In genomic region chr19:52336117-52336811, GRCh38 we compare ENCODE assay signal across 8 cellular contexts. TPM values are rescaled to one million over a fixed set of nuclear protein-coding genes. Genes with fewer than 3 reads are reported as not detected.
DNase-seq lines count a peak whose midpoint lies in the region; ATAC-seq and TF ChIP-seq lines count a peak whose summit lies in the region.

ZNF610 (plus strand) TSS chr19:52336243; CDS start chr19:52349173, 12,930 bp downstream.

- no peak within 1 kb of the TSS for H2BK12ac ChIP-seq in mesenchymal stem cell (ENCODE audit: low read length in 2 of 2)

- peak within 1 kb of the TSS; percentile 97 for H3K27ac ChIP-seq in endodermal cell (ENCODE audit: low read depth, low read length)
- H3K27ac ChIP-seq in mesenchymal stem cell (ENCODE audit: low read length, poor library complexity, severe bottlenecking) = peak within 1 kb of the TSS; percentile 49

- H3K9me3 ChIP-seq in endodermal cell (ENCODE audit: control insufficient read depth, low read length) (peaks cover 57% of the 10 kb centered on the region), mesenchymal stem cell (ENCODE audit: control insufficient read depth, low read length) (peaks cover 36% of the 10 kb centered on the region)

- peaks cover 41% of the 10 kb centered on the region for H3K9me3 Mint-ChIP-seq in endodermal cell

- no peak within 1 kb of the TSS for H2AK5ac ChIP-seq in mesenchymal stem cell (ENCODE audit: low read length, severe bottlenecking)

- H4K91ac ChIP-seq in mesenchymal stem cell (ENCODE audit: low read length) = peak within 1 kb of the TSS; percentile 89

- peak within 1 kb of the TSS; percentile 56 to 97 for H3K18ac ChIP-seq in mesenchymal stem cell (ENCODE audit: low read depth in 1 of 2, low read length in 2 of 2)

- peak within 1 kb of the TSS; percentile 35 for H2BK5ac ChIP-seq in mesenchymal stem cell (ENCODE audit: low read depth, low read length, poor library complexity, severe bottlenecking)

- H2AFZ ChIP-seq in mesenchymal stem cell (ENCODE audit: low read depth, low read length) = peak within 1 kb of the TSS; percentile 97

- peaks cover 34% of the 10 kb centered on the region for H3K36me3 Mint-ChIP-seq in endodermal cell (ENCODE audit: low read depth)

- H2BK15ac ChIP-seq in mesenchymal stem cell (ENCODE audit: low read depth, poor library complexity, severe bottlenecking) = peak within 1 kb of the TSS; percentile 48

- peak; percentile 54 for ATAC-seq in HG03039 (IDR thresholded peaks at IDR 0.05; ENCODE audit: unreplicated experiment)
- no peak for ATAC-seq in GM19328 (IDR thresholded peaks at IDR 0.05; ENCODE audit: unreplicated experiment)

- H3K4me3 ChIP-seq in endodermal cell (ENCODE audit: low read length) (peak within 1 kb of the TSS; percentile 98), mesenchymal stem cell (ENCODE audit: insufficient read depth in 1 of 2, low read depth in 1 of 2, low read length in 2 of 2) (peak within 1 kb of the TSS; percentile 85 to 87)

- no peaks in the 10 kb centered on the region for H3K27me3 ChIP-seq in endodermal cell (ENCODE audit: control insufficient read depth, insufficient read depth, low read length, poor library complexity, severe bottlenecking)
- no peaks in the 10 kb centered on the region for H3K27me3 ChIP-seq in mesenchymal stem cell (ENCODE audit: control insufficient read depth in 1 of 2, insufficient read depth in 1 of 2, low read length in 2 of 2)

- H2BK120ac ChIP-seq in mesenchymal stem cell (ENCODE audit: low read depth, low read length) = peak within 1 kb of the TSS; percentile 15

- H3K4me1 ChIP-seq in endodermal cell (ENCODE audit: control insufficient read depth, insufficient read depth, low read length) = peaks cover 3% of the 10 kb centered on the region
- peaks cover 7% of the 10 kb centered on the region for H3K4me1 ChIP-seq in mesenchymal stem cell (ENCODE audit: control insufficient read depth, insufficient read depth, low read depth, low read length)

- peaks cover 12% of the 10 kb centered on the region for H3K79me1 ChIP-seq in mesenchymal stem cell (replicated peaks; ENCODE audit: low read length, poor library complexity, severe bottlenecking)

- H4K8ac ChIP-seq in mesenchymal stem cell (ENCODE audit: low read length) = peak within 1 kb of the TSS; percentile 99

- H3K4me2 ChIP-seq in mesenchymal stem cell (ENCODE audit: low read length, poor library complexity, severe bottlenecking) = peak within 1 kb of the TSS; percentile 94

- H3K9ac ChIP-seq in endodermal cell (ENCODE audit: extremely low read depth, low read length, poor library complexity, severe bottlenecking) = peak within 1 kb of the TSS; percentile 91
- H3K9ac ChIP-seq in mesenchymal stem cell (ENCODE audit: low read length) = peak within 1 kb of the TSS; percentile 98

- peak; percentile 93 for DNase-seq in Daoy (ENCODE audit: low read depth)
- peak; percentile 78 to 94 for DNase-seq in NCI-H526 (lab: John Stamatoyannopoulos, UW)
- DNase-seq in activated CD8-positive, alpha-beta memory T cell treated with anti-CD3 and anti-CD28 coated beads for 48 hours (ENCODE audit: low read depth in 2 of 3, low spot score in 2 of 3) = peak; percentile 64 to 75 (median 65)
- peak; percentile 93 for DNase-seq in endodermal cell
- peak; percentile 87 for DNase-seq in mesenchymal stem cell
- peak; percentile 76 to 85 (median 83) for DNase-seq in stimulated activated CD4-positive, alpha-beta T cell treated with anti-CD3 and anti-CD28 coated beads, TNF-alpha, amount 100 ng/mL, for 24 hours (ENCODE audit: low read depth in 3 of 3)

- peak within 1 kb of the TSS; percentile 56 to 92 for H3K4ac ChIP-seq in mesenchymal stem cell (ENCODE audit: low read depth in 1 of 2, low read length in 2 of 2)

- H3K4me3 Mint-ChIP-seq in endodermal cell = peak within 1 kb of the TSS; percentile 86

- H3K23ac ChIP-seq in mesenchymal stem cell (ENCODE audit: low read length in 2 of 2) = no peak within 1 kb of the TSS

- H3K27me3 Mint-ChIP-seq in endodermal cell (ENCODE audit: insufficient read depth) = no peaks in the 10 kb centered on the region

- 0 to 1% methylated on average over 31 to 57 of the region's 57 CpGs for WGBS in endodermal cell (ENCODE audit: insufficient coverage in 1 of 2, insufficient read length in 1 of 2), 2 experiments
- WGBS in mesenchymal stem cell = 2% methylated on average over 54 of the region's 57 CpGs

- H3K4me1 Mint-ChIP-seq in endodermal cell = peaks cover 21% of the 10 kb centered on the region

- peak within 1 kb of the TSS; percentile 99 for H3K27ac Mint-ChIP-seq in endodermal cell

- H3K36me3 ChIP-seq in endodermal cell (ENCODE audit: control insufficient read depth, insufficient read depth, low read length) (peaks cover 12% of the 10 kb centered on the region), mesenchymal stem cell (ENCODE audit: control insufficient read depth in 1 of 2, insufficient read depth in 2 of 2, low read depth in 1 of 2, low read length in 2 of 2) (peaks cover 4 to 17% of the 10 kb centered on the region in 2 experiments)

- peak within 1 kb of the TSS; percentile 5 to 53 for H3K14ac ChIP-seq in mesenchymal stem cell (ENCODE audit: low read length in 2 of 2)

- TF ChIP-seq CTCF in endodermal cell (conservative IDR thresholded peaks at IDR 0.05) = no peak

RNA-seq across cellular contexts. Expression of gene ZNF610, which starts in this region (rescaled TPM):
- 3.8 and 6.5 TPM in 2 replicates for total RNA-seq in Daoy (2014; rRNA removed; shearing (Covaris generic))
- total RNA-seq in endodermal cell = 10 to 100 TPM in 1 of 2 donors, 1 to 10 TPM in 1; 8.1 to 15.2 TPM
- polyA plus RNA-seq in endodermal cell (2013, experiment 1 of 2) = 10.4 TPM
- 10.6 TPM for polyA plus RNA-seq in endodermal cell (2013, experiment 2 of 2)
- polyA plus RNA-seq in mesenchymal stem cell (2013, experiment 1 of 2) = 3.1 TPM
- 3.4 TPM for polyA plus RNA-seq in mesenchymal stem cell (2013, experiment 2 of 2)
